Comparison of ENCODE assay signal across 24 cellular contexts in the genomic region with DNA sequence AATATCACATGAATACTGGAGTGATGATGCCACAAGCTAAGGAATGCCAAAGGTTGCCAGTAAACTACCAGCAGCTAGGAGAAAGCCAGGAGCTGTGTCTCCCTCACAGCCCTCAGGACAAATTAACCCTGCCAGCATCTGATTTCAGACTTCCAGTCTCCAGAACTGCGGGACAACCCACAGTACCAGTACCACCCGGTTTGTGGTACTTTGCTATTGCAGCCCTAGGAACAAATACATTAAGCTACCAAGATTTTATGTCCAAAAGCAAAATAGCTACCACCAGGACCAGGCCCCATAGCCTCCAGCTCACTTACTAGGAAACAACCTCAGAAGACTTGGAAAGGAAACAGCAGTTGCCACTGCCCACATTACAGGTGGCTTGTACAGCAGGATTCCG. TPM values are rescaled to one million over a fixed set of nuclear protein-coding genes. Genes with fewer than 3 reads are reported as not detected.
"Had no signal": no experiment of that assay in that cellular context is flagged by ENCODE, and none has a peak within 500 bp of the region (broad histone marks: within the 10 kb centered on the region; RNA-seq: fewer than 3 reads in every experiment).

No MANE protein-coding gene starts in this region.

- H3K27me3 ChIP-seq: heart right ventricle, pancreas, thyroid gland, transverse colon, upper lobe of right lung, uterus had no signal

- ATAC-seq: heart right ventricle; left lobe of liver; lower lobe of right lung; naive thymus-derived CD8-positive, alpha-beta T cell; pancreas; psoas muscle; stimulated activated naive B cell treated with anti-CD40 and anti-IgM and Interleukin-4, amounts not matched to agents 10 μg/mL and 1 μg/mL and 100 μg/mL, for 72 hours; stimulated activated naive CD8-positive, alpha-beta T cell treated with anti-CD3 and anti-CD28 coated beads, Interleukin-15, Interleukin-2, amounts not matched to agents 100 U/mL and 50 U/mL, for 24 hours; upper lobe of right lung had no signal

- H3K4me1 ChIP-seq: pancreas, psoas muscle, thyroid gland, transverse colon, uterus had no signal

- H3K27ac ChIP-seq: heart right ventricle, lower lobe of right lung, pancreas, psoas muscle, skin epidermis, transverse colon, upper lobe of right lung, uterus had no signal

- H3K4me3 ChIP-seq: heart right ventricle, lower lobe of right lung, pancreas, psoas muscle, skin epidermis, thyroid gland, transverse colon, upper lobe of right lung, uterus had no signal

- DNase-seq: heart right ventricle; hippocampal formation; kidney glomerular epithelial cell; left cardiac atrium; lower lobe of right lung; mammary epithelial cell; mesenchymal stem cell; naive thymus-derived CD8-positive, alpha-beta T cell; nucleus accumbens; pancreas; stimulated activated CD4-positive, alpha-beta T cell treated with anti-CD3 and anti-CD28 coated beads, Interleukin-12 subunit alpha, Interleukin-12 subunit beta, amount 100 ng/mL, for 4 hours; stimulated activated CD4-positive, alpha-beta T cell treated with anti-CD3 and anti-CD28 coated beads, Interleukin-15, amount 100 ng/mL, for 24 hours; stimulated activated CD4-positive, alpha-beta T cell treated with anti-CD3 and anti-CD28 coated beads, Interleukin-2, amount 100 ng/mL, for 24 hours; stimulated activated CD4-positive, alpha-beta T cell treated with anti-CD3 and anti-CD28 coated beads, Interleukin-4, amount 100 ng/mL, for 1 hour; stimulated activated naive B cell treated with anti-CD40 and anti-IgM and Interleukin-4, amounts not matched to agents 10 μg/mL and 1 μg/mL and 100 μg/mL, for 72 hours; stimulated activated naive CD8-positive, alpha-beta T cell treated with anti-CD3 and anti-CD28 coated beads, Interleukin-15, Interleukin-2, amounts not matched to agents 100 U/mL and 50 U/mL, for 24 hours; substantia nigra; thyroid gland; transverse colon; upper lobe of right lung; uterus had no signal

- H3K36me3 ChIP-seq: pancreas, thyroid gland, upper lobe of right lung, uterus had no signal

- H3K9me3 ChIP-seq: pancreas, psoas muscle, thyroid gland, upper lobe of right lung had no signal

RNA-seq across cellular contexts. Expression of gene PID1, which starts 10.0 kb away (rescaled TPM):
- polyA plus RNA-seq: naive thymus-derived CD8-positive, alpha-beta T cell had no signal
